Comparison of ENCODE assay signal across 5 cellular contexts in the genomic region with DNA sequence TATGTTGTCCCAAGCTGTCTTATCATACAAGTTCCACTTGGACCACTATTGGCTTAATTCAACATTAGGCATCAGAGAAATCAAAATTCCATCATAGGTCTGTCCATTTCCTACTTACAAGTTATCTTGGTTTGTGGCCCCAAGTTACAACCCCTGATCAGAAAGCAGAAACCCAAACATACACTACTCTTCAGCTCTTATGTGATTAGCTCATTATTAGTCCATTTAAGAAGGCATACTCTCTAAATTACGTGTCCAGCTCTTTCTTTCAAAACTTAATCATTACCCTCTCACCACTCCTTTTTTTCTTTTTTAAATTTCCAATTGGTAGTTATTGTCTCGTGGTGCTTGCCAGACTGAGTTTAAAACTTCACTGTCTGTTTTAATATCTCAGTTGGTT.
"Had no signal": no experiment of that assay in that cellular context is flagged by ENCODE, and none has a peak within 500 bp of the region (broad histone marks: within the 10 kb centered on the region; RNA-seq: fewer than 3 reads in every experiment).

No MANE protein-coding gene starts in this region.

- DNase-seq: H9, HCEC 1CT had no signal

- H3K27me3 Mint-ChIP-seq: IgD-negative memory B cell had no signal

- H3K4me2 ChIP-seq: GM23338 had no signal

- ATAC-seq: GM23338, HepG2 had no signal

- H3K4me3 ChIP-seq: GM23338 had no signal

- H3K4me1 Mint-ChIP-seq: GM23338, IgD-negative memory B cell had no signal

- H3K4me3 Mint-ChIP-seq: GM23338, H9, IgD-negative memory B cell had no signal

- H3K27ac Mint-ChIP-seq: GM23338, H9, IgD-negative memory B cell had no signal
